In the genomic region with DNA sequence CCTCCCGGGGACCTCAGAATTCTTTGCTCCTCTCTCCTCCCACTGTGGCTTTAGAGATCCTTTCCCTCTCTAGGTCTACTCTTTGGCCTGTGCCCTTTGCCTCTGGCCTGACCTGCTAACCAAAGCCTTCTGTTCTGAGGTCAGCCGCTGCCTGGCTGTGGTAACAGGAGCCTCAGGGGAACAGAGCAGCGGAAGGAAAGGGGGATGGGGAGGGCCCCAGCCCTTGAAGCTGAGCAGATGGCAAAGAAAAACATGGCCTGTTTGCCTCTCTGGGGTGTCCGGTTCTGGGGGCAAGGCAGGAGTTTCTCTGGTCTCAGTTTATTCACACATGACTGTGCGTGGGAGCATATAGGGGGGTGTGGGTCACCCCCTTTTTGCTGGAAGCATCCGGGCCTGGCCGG, we compare ENCODE assay signal across 1 cellular context.
TF ChIP-seq lines count a peak whose summit lies in the region.

No MANE protein-coding gene starts in this region.

TF ChIP-seq in HepG2, 621 proteins besides CTCF, POLR2A, EP300 and RAD21 (continued from another document and continues in another):
- TF ChIP-seq KMT2A (CRISPR knock-in tag; IDR thresholded peaks at IDR 0.05) (peak; percentile 58; the same call in 1 of the 2 replicates), ZSCAN22 (CRISPR knock-in tag; IDR thresholded peaks at IDR 0.05) (no peak), DMAP1 (CRISPR knock-in tag; IDR thresholded peaks at IDR 0.05) (peak; percentile 33; the same call in 1 of the 2 replicates), NFE2 (CRISPR knock-in tag; IDR thresholded peaks at IDR 0.05) (no peak), CBX5 (CRISPR knock-in tag; IDR thresholded peaks at IDR 0.05; ENCODE audit: borderline replicate concordance) (no peak), SMAD1 (CRISPR knock-in tag; IDR thresholded peaks at IDR 0.05; ENCODE audit: borderline replicate concordance, low read depth) (no peak), ZNF674 (CRISPR knock-in tag; IDR thresholded peaks at IDR 0.05; ENCODE audit: low read depth) (no peak), SOX6 (IDR thresholded peaks at IDR 0.05) (no peak), SOX6 (CRISPR knock-in tag; IDR thresholded peaks at IDR 0.05) (peak; percentile 76), ZNF329 (CRISPR knock-in tag; IDR thresholded peaks at IDR 0.05; ENCODE audit: low read depth) (no peak), ZNF672 (CRISPR knock-in tag; IDR thresholded peaks at IDR 0.05) (no peak), ZNF3 (CRISPR knock-in tag; IDR thresholded peaks at IDR 0.05) (no peak), ZNF879 (CRISPR knock-in tag; IDR thresholded peaks at IDR 0.05) (no peak)
- TF ChIP-seq, protein P1, sequence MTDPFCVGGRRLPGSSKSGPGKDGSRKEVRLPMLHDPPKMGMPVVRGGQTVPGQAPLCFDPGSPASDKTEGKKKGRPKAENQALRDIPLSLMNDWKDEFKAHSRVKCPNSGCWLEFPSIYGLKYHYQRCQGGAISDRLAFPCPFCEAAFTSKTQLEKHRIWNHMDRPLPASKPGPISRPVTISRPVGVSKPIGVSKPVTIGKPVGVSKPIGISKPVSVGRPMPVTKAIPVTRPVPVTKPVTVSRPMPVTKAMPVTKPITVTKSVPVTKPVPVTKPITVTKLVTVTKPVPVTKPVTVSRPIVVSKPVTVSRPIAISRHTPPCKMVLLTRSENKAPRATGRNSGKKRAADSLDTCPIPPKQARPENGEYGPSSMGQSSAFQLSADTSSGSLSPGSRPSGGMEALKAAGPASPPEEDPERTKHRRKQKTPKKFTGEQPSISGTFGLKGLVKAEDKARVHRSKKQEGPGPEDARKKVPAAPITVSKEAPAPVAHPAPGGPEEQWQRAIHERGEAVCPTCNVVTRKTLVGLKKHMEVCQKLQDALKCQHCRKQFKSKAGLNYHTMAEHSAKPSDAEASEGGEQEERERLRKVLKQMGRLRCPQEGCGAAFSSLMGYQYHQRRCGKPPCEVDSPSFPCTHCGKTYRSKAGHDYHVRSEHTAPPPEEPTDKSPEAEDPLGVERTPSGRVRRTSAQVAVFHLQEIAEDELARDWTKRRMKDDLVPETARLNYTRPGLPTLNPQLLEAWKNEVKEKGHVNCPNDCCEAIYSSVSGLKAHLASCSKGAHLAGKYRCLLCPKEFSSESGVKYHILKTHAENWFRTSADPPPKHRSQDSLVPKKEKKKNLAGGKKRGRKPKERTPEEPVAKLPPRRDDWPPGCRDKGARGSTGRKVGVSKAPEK (CRISPR knock-in tag; IDR thresholded peaks at IDR 0.05; ENCODE audit: borderline replicate concordance), result no peak; the same call in 1 of the 2 replicates
- TF ChIP-seq, protein P2, sequence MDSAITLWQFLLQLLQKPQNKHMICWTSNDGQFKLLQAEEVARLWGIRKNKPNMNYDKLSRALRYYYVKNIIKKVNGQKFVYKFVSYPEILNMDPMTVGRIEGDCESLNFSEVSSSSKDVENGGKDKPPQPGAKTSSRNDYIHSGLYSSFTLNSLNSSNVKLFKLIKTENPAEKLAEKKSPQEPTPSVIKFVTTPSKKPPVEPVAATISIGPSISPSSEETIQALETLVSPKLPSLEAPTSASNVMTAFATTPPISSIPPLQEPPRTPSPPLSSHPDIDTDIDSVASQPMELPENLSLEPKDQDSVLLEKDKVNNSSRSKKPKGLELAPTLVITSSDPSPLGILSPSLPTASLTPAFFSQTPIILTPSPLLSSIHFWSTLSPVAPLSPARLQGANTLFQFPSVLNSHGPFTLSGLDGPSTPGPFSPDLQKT (CRISPR knock-in tag; IDR thresholded peaks at IDR 0.05; ENCODE audit: borderline replicate concordance), result no peak
- TF ChIP-seq, protein P3, sequence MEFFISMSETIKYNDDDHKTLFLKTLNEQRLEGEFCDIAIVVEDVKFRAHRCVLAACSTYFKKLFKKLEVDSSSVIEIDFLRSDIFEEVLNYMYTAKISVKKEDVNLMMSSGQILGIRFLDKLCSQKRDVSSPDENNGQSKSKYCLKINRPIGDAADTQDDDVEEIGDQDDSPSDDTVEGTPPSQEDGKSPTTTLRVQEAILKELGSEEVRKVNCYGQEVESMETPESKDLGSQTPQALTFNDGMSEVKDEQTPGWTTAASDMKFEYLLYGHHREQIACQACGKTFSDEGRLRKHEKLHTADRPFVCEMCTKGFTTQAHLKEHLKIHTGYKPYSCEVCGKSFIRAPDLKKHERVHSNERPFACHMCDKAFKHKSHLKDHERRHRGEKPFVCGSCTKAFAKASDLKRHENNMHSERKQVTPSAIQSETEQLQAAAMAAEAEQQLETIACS (CRISPR knock-in tag; IDR thresholded peaks at IDR 0.05), result no peak
- TF ChIP-seq, protein P4, sequence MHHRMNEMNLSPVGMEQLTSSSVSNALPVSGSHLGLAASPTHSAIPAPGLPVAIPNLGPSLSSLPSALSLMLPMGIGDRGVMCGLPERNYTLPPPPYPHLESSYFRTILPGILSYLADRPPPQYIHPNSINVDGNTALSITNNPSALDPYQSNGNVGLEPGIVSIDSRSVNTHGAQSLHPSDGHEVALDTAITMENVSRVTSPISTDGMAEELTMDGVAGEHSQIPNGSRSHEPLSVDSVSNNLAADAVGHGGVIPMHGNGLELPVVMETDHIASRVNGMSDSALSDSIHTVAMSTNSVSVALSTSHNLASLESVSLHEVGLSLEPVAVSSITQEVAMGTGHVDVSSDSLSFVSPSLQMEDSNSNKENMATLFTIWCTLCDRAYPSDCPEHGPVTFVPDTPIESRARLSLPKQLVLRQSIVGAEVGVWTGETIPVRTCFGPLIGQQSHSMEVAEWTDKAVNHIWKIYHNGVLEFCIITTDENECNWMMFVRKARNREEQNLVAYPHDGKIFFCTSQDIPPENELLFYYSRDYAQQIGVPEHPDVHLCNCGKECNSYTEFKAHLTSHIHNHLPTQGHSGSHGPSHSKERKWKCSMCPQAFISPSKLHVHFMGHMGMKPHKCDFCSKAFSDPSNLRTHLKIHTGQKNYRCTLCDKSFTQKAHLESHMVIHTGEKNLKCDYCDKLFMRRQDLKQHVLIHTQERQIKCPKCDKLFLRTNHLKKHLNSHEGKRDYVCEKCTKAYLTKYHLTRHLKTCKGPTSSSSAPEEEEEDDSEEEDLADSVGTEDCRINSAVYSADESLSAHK (CRISPR knock-in tag; IDR thresholded peaks at IDR 0.05; ENCODE audit: borderline replicate concordance), result no peak
- TF ChIP-seq, protein P5, sequence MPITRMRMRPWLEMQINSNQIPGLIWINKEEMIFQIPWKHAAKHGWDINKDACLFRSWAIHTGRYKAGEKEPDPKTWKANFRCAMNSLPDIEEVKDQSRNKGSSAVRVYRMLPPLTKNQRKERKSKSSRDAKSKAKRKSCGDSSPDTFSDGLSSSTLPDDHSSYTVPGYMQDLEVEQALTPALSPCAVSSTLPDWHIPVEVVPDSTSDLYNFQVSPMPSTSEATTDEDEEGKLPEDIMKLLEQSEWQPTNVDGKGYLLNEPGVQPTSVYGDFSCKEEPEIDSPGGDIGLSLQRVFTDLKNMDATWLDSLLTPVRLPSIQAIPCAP (CRISPR knock-in tag; IDR thresholded peaks at IDR 0.05; ENCODE audit: low read depth), result no peak
- TF ChIP-seq, protein P6, sequence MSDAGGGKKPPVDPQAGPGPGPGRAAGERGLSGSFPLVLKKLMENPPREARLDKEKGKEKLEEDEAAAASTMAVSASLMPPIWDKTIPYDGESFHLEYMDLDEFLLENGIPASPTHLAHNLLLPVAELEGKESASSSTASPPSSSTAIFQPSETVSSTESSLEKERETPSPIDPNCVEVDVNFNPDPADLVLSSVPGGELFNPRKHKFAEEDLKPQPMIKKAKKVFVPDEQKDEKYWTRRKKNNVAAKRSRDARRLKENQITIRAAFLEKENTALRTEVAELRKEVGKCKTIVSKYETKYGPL (CRISPR knock-in tag; IDR thresholded peaks at IDR 0.05), result no peak
- TF ChIP-seq, protein P7, sequence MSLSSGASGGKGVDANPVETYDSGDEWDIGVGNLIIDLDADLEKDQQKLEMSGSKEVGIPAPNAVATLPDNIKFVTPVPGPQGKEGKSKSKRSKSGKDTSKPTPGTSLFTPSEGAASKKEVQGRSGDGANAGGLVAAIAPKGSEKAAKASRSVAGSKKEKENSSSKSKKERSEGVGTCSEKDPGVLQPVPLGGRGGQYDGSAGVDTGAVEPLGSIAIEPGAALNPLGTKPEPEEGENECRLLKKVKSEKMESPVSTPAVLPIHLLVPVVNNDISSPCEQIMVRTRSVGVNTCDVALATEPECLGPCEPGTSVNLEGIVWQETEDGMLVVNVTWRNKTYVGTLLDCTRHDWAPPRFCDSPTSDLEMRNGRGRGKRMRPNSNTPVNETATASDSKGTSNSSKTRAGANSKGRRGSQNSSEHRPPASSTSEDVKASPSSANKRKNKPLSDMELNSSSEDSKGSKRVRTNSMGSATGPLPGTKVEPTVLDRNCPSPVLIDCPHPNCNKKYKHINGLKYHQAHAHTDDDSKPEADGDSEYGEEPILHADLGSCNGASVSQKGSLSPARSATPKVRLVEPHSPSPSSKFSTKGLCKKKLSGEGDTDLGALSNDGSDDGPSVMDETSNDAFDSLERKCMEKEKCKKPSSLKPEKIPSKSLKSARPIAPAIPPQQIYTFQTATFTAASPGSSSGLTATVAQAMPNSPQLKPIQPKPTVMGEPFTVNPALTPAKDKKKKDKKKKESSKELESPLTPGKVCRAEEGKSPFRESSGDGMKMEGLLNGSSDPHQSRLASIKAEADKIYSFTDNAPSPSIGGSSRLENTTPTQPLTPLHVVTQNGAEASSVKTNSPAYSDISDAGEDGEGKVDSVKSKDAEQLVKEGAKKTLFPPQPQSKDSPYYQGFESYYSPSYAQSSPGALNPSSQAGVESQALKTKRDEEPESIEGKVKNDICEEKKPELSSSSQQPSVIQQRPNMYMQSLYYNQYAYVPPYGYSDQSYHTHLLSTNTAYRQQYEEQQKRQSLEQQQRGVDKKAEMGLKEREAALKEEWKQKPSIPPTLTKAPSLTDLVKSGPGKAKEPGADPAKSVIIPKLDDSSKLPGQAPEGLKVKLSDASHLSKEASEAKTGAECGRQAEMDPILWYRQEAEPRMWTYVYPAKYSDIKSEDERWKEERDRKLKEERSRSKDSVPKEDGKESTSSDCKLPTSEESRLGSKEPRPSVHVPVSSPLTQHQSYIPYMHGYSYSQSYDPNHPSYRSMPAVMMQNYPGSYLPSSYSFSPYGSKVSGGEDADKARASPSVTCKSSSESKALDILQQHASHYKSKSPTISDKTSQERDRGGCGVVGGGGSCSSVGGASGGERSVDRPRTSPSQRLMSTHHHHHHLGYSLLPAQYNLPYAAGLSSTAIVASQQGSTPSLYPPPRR (CRISPR knock-in tag; IDR thresholded peaks at IDR 0.05; ENCODE audit: borderline replicate concordance), result peak; percentile 60; the same call in 1 of the 2 replicates
- TF ChIP-seq, protein P8, sequence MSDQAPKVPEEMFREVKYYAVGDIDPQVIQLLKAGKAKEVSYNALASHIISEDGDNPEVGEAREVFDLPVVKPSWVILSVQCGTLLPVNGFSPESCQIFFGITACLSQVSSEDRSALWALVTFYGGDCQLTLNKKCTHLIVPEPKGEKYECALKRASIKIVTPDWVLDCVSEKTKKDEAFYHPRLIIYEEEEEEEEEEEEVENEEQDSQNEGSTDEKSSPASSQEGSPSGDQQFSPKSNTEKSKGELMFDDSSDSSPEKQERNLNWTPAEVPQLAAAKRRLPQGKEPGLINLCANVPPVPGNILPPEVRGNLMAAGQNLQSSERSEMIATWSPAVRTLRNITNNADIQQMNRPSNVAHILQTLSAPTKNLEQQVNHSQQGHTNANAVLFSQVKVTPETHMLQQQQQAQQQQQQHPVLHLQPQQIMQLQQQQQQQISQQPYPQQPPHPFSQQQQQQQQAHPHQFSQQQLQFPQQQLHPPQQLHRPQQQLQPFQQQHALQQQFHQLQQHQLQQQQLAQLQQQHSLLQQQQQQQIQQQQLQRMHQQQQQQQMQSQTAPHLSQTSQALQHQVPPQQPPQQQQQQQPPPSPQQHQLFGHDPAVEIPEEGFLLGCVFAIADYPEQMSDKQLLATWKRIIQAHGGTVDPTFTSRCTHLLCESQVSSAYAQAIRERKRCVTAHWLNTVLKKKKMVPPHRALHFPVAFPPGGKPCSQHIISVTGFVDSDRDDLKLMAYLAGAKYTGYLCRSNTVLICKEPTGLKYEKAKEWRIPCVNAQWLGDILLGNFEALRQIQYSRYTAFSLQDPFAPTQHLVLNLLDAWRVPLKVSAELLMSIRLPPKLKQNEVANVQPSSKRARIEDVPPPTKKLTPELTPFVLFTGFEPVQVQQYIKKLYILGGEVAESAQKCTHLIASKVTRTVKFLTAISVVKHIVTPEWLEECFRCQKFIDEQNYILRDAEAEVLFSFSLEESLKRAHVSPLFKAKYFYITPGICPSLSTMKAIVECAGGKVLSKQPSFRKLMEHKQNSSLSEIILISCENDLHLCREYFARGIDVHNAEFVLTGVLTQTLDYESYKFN (CRISPR knock-in tag; conservative IDR thresholded peaks at IDR 0.05), result peak; percentile 98
- TF ChIP-seq, protein P9, sequence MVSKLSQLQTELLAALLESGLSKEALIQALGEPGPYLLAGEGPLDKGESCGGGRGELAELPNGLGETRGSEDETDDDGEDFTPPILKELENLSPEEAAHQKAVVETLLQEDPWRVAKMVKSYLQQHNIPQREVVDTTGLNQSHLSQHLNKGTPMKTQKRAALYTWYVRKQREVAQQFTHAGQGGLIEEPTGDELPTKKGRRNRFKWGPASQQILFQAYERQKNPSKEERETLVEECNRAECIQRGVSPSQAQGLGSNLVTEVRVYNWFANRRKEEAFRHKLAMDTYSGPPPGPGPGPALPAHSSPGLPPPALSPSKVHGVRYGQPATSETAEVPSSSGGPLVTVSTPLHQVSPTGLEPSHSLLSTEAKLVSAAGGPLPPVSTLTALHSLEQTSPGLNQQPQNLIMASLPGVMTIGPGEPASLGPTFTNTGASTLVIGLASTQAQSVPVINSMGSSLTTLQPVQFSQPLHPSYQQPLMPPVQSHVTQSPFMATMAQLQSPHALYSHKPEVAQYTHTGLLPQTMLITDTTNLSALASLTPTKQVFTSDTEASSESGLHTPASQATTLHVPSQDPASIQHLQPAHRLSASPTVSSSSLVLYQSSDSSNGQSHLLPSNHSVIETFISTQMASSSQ (IDR thresholded peaks at IDR 0.05; ENCODE audit: low read depth), result no peak; the same call in 1 of the 2 replicates
- TF ChIP-seq, protein P9 (CRISPR knock-in tag; IDR thresholded peaks at IDR 0.05; ENCODE audit: borderline replicate concordance), result peak; percentile 51; the same call in 1 of the 2 replicates
